In genomic region chr7:17133977-17134376, GRCh38 we compare ENCODE assay signal across 1 cellular context.
TF ChIP-seq lines count a peak whose summit lies in the region.

No MANE protein-coding gene starts in this region.

TF ChIP-seq in GM12878, 131 proteins besides CTCF, POLR2A, EP300 and RAD21 (continued from another document):
- TF ChIP-seq SREBF1 (IDR thresholded peaks at IDR 0.05; ENCODE audit: low read length) = no peak
- TF ChIP-seq ZBTB40 (IDR thresholded peaks at IDR 0.05; ENCODE audit: borderline replicate concordance) = no peak
- TF ChIP-seq SUZ12 (IDR thresholded peaks at IDR 0.05; ENCODE audit: unreplicated experiment) = no peak
- TF ChIP-seq PAX8 (IDR thresholded peaks at IDR 0.05) = no peak
- TF ChIP-seq RCOR1 (conservative IDR thresholded peaks at IDR 0.05; ENCODE audit: low read depth, low read length) = no peak
- no peak for TF ChIP-seq SKIL (IDR thresholded peaks at IDR 0.05; ENCODE audit: low read depth, poor library complexity, severe bottlenecking)
- TF ChIP-seq, protein P1, sequence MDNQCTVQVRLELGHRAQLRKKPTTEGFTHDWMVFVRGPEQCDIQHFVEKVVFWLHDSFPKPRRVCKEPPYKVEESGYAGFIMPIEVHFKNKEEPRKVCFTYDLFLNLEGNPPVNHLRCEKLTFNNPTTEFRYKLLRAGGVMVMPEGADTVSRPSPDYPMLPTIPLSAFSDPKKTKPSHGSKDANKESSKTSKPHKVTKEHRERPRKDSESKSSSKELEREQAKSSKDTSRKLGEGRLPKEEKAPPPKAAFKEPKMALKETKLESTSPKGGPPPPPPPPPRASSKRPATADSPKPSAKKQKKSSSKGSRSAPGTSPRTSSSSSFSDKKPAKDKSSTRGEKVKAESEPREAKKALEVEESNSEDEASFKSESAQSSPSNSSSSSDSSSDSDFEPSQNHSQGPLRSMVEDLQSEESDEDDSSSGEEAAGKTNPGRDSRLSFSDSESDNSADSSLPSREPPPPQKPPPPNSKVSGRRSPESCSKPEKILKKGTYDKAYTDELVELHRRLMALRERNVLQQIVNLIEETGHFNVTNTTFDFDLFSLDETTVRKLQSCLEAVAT (IDR thresholded peaks at IDR 0.05) = no peak
- no peak for TF ChIP-seq ZBTB4 (CRISPR knock-in tag; IDR thresholded peaks at IDR 0.05)
